In the genomic region with DNA sequence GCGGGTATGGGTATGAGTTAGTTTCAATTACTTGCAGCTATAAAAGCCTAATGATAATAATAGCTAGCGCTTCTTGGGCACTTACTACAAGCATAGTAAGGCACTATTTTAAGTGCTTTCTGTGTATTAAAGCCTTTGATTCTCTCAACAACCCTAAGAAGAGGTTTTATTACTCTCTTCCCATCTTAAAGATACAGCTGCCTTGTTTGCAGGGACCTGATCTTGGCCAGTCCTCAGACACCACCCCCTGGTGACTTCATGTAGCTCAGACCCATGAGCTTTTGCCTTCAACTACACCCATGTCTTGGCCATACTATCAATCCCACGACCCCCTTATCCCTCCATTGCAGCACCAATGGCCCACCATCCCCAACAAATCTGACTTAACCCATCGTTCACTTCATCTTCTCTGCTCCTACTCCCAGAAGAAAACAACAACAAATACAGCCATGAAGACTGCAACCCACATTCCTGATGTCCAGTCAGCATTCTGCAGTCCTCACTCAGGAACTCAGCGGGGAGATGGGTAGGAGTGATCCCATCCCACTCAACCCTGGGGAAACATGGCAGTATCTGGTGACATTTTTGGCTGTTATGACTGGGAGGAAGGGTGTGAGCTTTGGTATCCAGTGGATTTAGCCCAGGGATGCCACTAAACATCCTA, we compare ENCODE assay signal across 1 cellular context.
TF ChIP-seq lines count a peak whose summit lies in the region.

No MANE protein-coding gene starts in this region.

TF ChIP-seq in IMR-90, 13 proteins besides CTCF, POLR2A, EP300 and RAD21:
- TF ChIP-seq CHD1 (IDR thresholded peaks at IDR 0.05; ENCODE audit: low read depth, low read length) (no peak), FOS (IDR thresholded peaks at IDR 0.05; ENCODE audit: low read depth, low read length) (no peak), MAZ (IDR thresholded peaks at IDR 0.05; ENCODE audit: borderline replicate concordance, low read depth, low read length) (no peak), RFX5 (IDR thresholded peaks at IDR 0.05; ENCODE audit: low read depth, low read length) (no peak), CEBPB (IDR thresholded peaks at IDR 0.05; ENCODE audit: low read depth, low read length) (no peak), MAFK (IDR thresholded peaks at IDR 0.05; ENCODE audit: low read depth, low read length) (no peak), NFE2L2 (IDR thresholded peaks at IDR 0.05; ENCODE audit: low read depth, low read length) (no peak), MXI1 (IDR thresholded peaks at IDR 0.05; ENCODE audit: borderline replicate concordance, low read depth, low read length) (no peak), SMC3 (IDR thresholded peaks at IDR 0.05; ENCODE audit: low read depth, low read length) (no peak), BHLHE40 (IDR thresholded peaks at IDR 0.05; ENCODE audit: low read depth, low read length) (no peak), RCOR1 (IDR thresholded peaks at IDR 0.05; ENCODE audit: insufficient replicate concordance, low read length) (no peak)
- TF ChIP-seq, protein P1, sequence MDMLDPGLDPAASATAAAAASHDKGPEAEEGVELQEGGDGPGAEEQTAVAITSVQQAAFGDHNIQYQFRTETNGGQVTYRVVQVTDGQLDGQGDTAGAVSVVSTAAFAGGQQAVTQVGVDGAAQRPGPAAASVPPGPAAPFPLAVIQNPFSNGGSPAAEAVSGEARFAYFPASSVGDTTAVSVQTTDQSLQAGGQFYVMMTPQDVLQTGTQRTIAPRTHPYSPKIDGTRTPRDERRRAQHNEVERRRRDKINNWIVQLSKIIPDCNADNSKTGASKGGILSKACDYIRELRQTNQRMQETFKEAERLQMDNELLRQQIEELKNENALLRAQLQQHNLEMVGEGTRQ (IDR thresholded peaks at IDR 0.05; ENCODE audit: low read depth, low read length), result no peak
- TF ChIP-seq, protein P2, sequence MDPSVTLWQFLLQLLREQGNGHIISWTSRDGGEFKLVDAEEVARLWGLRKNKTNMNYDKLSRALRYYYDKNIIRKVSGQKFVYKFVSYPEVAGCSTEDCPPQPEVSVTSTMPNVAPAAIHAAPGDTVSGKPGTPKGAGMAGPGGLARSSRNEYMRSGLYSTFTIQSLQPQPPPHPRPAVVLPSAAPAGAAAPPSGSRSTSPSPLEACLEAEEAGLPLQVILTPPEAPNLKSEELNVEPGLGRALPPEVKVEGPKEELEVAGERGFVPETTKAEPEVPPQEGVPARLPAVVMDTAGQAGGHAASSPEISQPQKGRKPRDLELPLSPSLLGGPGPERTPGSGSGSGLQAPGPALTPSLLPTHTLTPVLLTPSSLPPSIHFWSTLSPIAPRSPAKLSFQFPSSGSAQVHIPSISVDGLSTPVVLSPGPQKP (IDR thresholded peaks at IDR 0.05; ENCODE audit: borderline replicate concordance, low read depth, low read length), result no peak
